ENCODE assay signal across 3 cellular contexts in the genomic region with DNA sequence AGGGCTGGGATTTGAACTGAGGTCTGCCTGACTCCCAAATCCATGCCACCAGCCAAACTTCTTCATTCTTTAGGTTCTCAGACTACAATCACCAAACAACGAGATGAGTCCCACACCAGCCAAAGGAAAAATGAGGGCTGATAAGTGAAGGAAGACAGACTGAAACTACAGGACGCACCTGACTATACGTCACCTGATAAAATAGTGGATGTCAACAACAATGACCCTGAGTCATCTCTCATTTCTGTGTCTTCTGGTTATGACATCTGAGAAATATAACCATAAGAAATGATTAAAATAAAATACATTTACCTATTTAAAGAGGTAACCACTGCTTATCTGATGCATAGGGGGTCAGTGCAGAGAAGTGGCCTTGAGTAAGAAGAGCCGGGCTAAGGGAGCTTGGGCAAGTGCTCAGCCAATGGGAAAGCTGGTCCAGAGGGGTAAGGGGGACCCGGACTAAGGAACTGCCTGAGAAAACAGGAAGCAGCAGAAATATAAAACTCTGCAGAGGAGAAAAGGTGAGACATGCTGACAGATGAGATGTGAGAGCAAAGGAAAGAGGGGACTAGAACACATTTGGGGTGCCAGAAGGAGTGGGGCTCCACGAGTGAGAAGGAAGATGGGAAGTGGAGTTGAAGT.
TF ChIP-seq lines count a peak whose summit lies in the region.

No MANE protein-coding gene starts in this region.

TF ChIP-seq in liver, 16 proteins besides CTCF, POLR2A, EP300 and RAD21 (continued from another document):
- TF ChIP-seq HNF4G (IDR thresholded peaks at IDR 0.05), result no peak
- TF ChIP-seq HNF4A (conservative IDR thresholded peaks at IDR 0.05), result no peak
- no peak for TF ChIP-seq NR2F2 (IDR thresholded peaks at IDR 0.05)
- TF ChIP-seq FOXA1 (IDR thresholded peaks at IDR 0.05), result no peak
- no peak for TF ChIP-seq JUND (IDR thresholded peaks at IDR 0.05)
- no peak for TF ChIP-seq SP1 (IDR thresholded peaks at IDR 0.05)
TF ChIP-seq in liver: peak in this region for 0.

TF ChIP-seq in HepG2, 621 proteins besides CTCF, POLR2A, EP300 and RAD21 (continued from another document):
- TF ChIP-seq, protein P1, sequence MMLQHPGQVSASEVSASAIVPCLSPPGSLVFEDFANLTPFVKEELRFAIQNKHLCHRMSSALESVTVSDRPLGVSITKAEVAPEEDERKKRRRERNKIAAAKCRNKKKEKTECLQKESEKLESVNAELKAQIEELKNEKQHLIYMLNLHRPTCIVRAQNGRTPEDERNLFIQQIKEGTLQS (CRISPR knock-in tag; IDR thresholded peaks at IDR 0.05), result no peak
- no peak for TF ChIP-seq ZNF253 (CRISPR knock-in tag; IDR thresholded peaks at IDR 0.05; ENCODE audit: borderline replicate concordance)
- no peak for TF ChIP-seq PCBP1 (IDR thresholded peaks at IDR 0.05; ENCODE audit: borderline replicate concordance, low read depth, low read length)
- TF ChIP-seq ZNF720 (CRISPR knock-in tag; IDR thresholded peaks at IDR 0.05), result no peak
- TF ChIP-seq, protein P2, sequence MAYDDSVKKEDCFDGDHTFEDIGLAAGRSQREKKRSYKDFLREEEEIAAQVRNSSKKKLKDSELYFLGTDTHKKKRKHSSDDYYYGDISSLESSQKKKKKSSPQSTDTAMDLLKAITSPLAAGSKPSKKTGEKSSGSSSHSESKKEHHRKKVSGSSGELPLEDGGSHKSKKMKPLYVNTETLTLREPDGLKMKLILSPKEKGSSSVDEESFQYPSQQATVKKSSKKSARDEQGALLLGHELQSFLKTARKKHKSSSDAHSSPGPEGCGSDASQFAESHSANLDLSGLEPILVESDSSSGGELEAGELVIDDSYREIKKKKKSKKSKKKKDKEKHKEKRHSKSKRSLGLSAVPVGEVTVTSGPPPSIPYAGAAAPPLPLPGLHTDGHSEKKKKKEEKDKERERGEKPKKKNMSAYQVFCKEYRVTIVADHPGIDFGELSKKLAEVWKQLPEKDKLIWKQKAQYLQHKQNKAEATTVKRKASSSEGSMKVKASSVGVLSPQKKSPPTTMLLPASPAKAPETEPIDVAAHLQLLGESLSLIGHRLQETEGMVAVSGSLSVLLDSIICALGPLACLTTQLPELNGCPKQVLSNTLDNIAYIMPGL (CRISPR knock-in tag; IDR thresholded peaks at IDR 0.05; ENCODE audit: borderline replicate concordance in 1 of 2, low read depth in 1 of 2), result no peak
- TF ChIP-seq U2AF2 (IDR thresholded peaks at IDR 0.05; ENCODE audit: low read depth, low read length), result no peak
- no peak for TF ChIP-seq NR2F2 (IDR thresholded peaks at IDR 0.05; ENCODE audit: borderline replicate concordance, low read depth)
- TF ChIP-seq ZNF749 (CRISPR knock-in tag; IDR thresholded peaks at IDR 0.05; ENCODE audit: borderline replicate concordance), result no peak
- TF ChIP-seq TEAD2 (CRISPR knock-in tag; IDR thresholded peaks at IDR 0.05), result no peak

TF ChIP-seq in WTC11, 78 proteins besides CTCF, POLR2A, EP300 and RAD21:
- TF ChIP-seq, protein P3, sequence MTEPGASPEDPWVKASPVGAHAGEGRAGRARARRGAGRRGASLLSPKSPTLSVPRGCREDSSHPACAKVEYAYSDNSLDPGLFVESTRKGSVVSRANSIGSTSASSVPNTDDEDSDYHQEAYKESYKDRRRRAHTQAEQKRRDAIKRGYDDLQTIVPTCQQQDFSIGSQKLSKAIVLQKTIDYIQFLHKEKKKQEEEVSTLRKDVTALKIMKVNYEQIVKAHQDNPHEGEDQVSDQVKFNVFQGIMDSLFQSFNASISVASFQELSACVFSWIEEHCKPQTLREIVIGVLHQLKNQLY (CRISPR knock-in tag; IDR thresholded peaks at IDR 0.05), result no peak
- TF ChIP-seq, protein P4, sequence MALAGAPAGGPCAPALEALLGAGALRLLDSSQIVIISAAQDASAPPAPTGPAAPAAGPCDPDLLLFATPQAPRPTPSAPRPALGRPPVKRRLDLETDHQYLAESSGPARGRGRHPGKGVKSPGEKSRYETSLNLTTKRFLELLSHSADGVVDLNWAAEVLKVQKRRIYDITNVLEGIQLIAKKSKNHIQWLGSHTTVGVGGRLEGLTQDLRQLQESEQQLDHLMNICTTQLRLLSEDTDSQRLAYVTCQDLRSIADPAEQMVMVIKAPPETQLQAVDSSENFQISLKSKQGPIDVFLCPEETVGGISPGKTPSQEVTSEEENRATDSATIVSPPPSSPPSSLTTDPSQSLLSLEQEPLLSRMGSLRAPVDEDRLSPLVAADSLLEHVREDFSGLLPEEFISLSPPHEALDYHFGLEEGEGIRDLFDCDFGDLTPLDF (CRISPR knock-in tag; IDR thresholded peaks at IDR 0.05), result no peak
- TF ChIP-seq ZNF416 (CRISPR knock-in tag; IDR thresholded peaks at IDR 0.05), result no peak
- no peak for TF ChIP-seq PRRX2 (CRISPR knock-in tag; IDR thresholded peaks at IDR 0.05)
- TF ChIP-seq JAZF1 (CRISPR knock-in tag; IDR thresholded peaks at IDR 0.05), result no peak
- no peak for TF ChIP-seq KAT7 (CRISPR knock-in tag; IDR thresholded peaks at IDR 0.05; ENCODE audit: borderline replicate concordance)
- TF ChIP-seq NR1H2 (CRISPR knock-in tag; IDR thresholded peaks at IDR 0.05), result no peak
